In genomic region chr19:40282920-40283319, GRCh38 we compare ENCODE assay signal across 1 cellular context.
TF ChIP-seq lines count a peak whose summit lies in the region.

No MANE protein-coding gene starts in this region.

TF ChIP-seq in HCT116, 20 proteins besides CTCF, POLR2A, EP300 and RAD21:
- TF ChIP-seq ZBTB33 (IDR thresholded peaks at IDR 0.05; ENCODE audit: extremely low read depth, insufficient replicate concordance, low read length) (no peak), FOSL1 (IDR thresholded peaks at IDR 0.05; ENCODE audit: low read depth) (no peak), SIN3A (IDR thresholded peaks at IDR 0.05; ENCODE audit: low read depth) (no peak), ATF3 (IDR thresholded peaks at IDR 0.05) (no peak), CEBPB (IDR thresholded peaks at IDR 0.05; ENCODE audit: low read depth) (no peak), TCF7L2 (IDR thresholded peaks at IDR 0.05; ENCODE audit: borderline replicate concordance, extremely low read depth, insufficient read depth, insufficient read length) (no peak), ZFX (IDR thresholded peaks at IDR 0.05) (no peak), CBX3 (IDR thresholded peaks at IDR 0.05; ENCODE audit: low read depth) (no peak), JUND (IDR thresholded peaks at IDR 0.05) (no peak), YY1 (IDR thresholded peaks at IDR 0.05; ENCODE audit: extremely low read depth, insufficient replicate concordance, low read depth, low read length) (no peak), ZNF274 (IDR thresholded peaks at IDR 0.05; ENCODE audit: low read depth, low read length) (no peak), EGR1 (IDR thresholded peaks at IDR 0.05; ENCODE audit: low read depth) (no peak), SP1 (IDR thresholded peaks at IDR 0.05; ENCODE audit: low read depth) (no peak), EZH2phosphoT487 (IDR thresholded peaks at IDR 0.05; ENCODE audit: borderline replicate concordance) (no peak)
